ENCODE assay signal across 21 cellular contexts in genomic region chr7:27873006-27873295, GRCh38.
"Had no signal": no experiment of that assay in that cellular context is flagged by ENCODE, and none has a peak within 500 bp of the region (broad histone marks: within the 10 kb centered on the region; RNA-seq: fewer than 3 reads in every experiment).

No MANE protein-coding gene starts in this region.

- ATAC-seq: activated CD4-positive, CD25-positive, alpha-beta regulatory T cell treated with anti-CD3 and anti-CD28 coated beads, Interleukin-2, amount 50 U/mL, for 24 hours; activated naive CD8-positive, alpha-beta T cell treated with anti-CD3 and anti-CD28 coated beads, Interleukin-2, amount 50 U/mL, for 24 hours; naive thymus-derived CD4-positive, alpha-beta T cell; stimulated activated naive B cell treated with anti-CD40 and anti-IgM and Interleukin-4, amounts not matched to agents 10 μg/mL and 1 μg/mL and 100 μg/mL, for 72 hours had no signal

- H3K36me3 ChIP-seq: neutrophil, thoracic aorta, upper lobe of left lung had no signal

- H3K27ac ChIP-seq: neutrophil, thoracic aorta had no signal

- DNase-seq: activated CD4-positive, alpha-beta T cell treated with anti-CD3 and anti-CD28 coated beads, Interleukin-2, amount 50 U/mL, for 1 hour; activated CD8-positive, alpha-beta memory T cell treated with anti-CD3 and anti-CD28 coated beads for 24 hours; activated CD8-positive, alpha-beta memory T cell treated with anti-CD3 and anti-CD28 coated beads, Interleukin-2, amount 50 U/mL, for 48 hours; activated effector memory CD4-positive, alpha-beta T cell treated with Interleukin-2 at 50 U/mL for 16 hours; activated naive CD4-positive, alpha-beta T cell treated with anti-CD3 and anti-CD28 coated beads, Interleukin-2, amount 10 ng/mL, durations not matched to agents 7 days and 5 days; activated naive CD8-positive, alpha-beta T cell treated with anti-CD3 and anti-CD28 coated beads, Interleukin-2, amount 50 U/mL, for 24 hours; activated T-cell treated with anti-CD3 and anti-CD28 coated beads, Interleukin-2, amount 50 U/mL, for 48 hours; aorta; cortex of kidney; effector CD8-positive, alpha-beta T cell; foreskin melanocyte; mesendoderm; naive thymus-derived CD4-positive, alpha-beta T cell; retina; stimulated activated naive B cell treated with anti-CD40 and anti-IgM and Interleukin-4, amounts not matched to agents 10 μg/mL and 1 μg/mL and 100 μg/mL, for 72 hours; T-helper 1 cell; T1000; upper lobe of left lung had no signal

- H3K9me3 ChIP-seq: neutrophil, thoracic aorta, upper lobe of left lung had no signal

- H3K27me3 ChIP-seq: neutrophil, upper lobe of left lung had no signal

- H3K4me3 ChIP-seq: thoracic aorta, upper lobe of left lung had no signal
